ENCODE assay signal across 14 cellular contexts in the genomic region with DNA sequence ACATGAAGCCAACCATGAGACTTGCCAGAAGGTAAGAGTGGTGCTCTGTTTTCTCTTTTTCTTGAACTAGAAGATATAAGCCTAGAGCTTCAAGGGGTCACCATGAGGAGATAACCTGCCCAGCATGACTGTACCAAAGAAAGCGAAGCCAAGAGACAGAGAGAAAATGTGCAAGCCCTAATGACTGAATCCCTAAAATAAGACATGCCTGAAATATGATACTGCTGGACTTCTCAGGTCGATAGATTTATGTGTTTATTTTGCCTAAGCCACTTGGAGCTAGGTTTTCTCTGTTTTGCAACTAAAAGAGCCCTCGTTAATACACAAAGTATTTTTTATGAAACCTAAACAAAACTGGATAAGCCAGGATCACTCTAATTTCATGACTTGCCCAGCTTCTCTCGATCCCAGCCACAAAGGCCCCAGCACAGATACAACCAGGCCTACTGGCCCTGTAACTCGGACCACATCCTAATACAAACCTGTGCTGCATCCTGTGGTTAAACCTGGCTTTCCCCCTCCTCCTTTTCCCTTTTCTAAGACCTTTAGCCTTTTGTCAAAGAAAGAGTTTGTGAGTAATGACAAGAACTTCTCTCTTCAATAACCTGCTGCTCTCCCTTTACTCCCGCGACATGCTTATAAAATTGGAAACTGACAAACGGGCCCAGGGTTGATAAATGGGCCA.
DNase-seq lines count a peak whose midpoint lies in the region; ATAC-seq, FAIRE-seq and TF ChIP-seq lines count a peak whose summit lies in the region.
"Had no signal": no experiment of that assay in that cellular context is flagged by ENCODE, and none has a peak within 500 bp of the region (broad histone marks: within the 10 kb centered on the region; RNA-seq: fewer than 3 reads in every experiment).

No MANE protein-coding gene starts in this region.

- 55 to 61% (median 57%) methylated on average over 8 of the region's 8 CpGs for WGBS in stomach, 5 donors
- 69 to 70% methylated on average over 8 of the region's 8 CpGs for WGBS in tibial nerve, 2 donors

- H3K36me3 ChIP-seq in stomach (peaks cover 0 to 5% (median 0%) of the 10 kb centered on the region in 4 donors), tibial nerve (peaks cover 0 to 46% (median 0%) of the 10 kb centered on the region in 3 donors)

- DNase-seq in GM12892 (ENCODE audit: insufficient read length), result no peak
- DNase-seq in NCI-H146 (lab: John Stamatoyannopoulos, UW), result peak; percentile 55
- DNase-seq in fibroblast of villous mesenchyme (ENCODE audit: low read depth), result peak; percentile 96
- DNase-seq in stomach, result no peak
- no peak for DNase-seq in tibial nerve (ENCODE audit: low spot score in 2 of 2)
- no peak for DNase-seq in stimulated activated CD4-positive, alpha-beta T cell treated with anti-CD3 and anti-CD28 coated beads, Interleukin-1b, Interleukin-23, amount 100 ng/mL, for 48 hours
- no peak for DNase-seq in activated naive CD4-positive, alpha-beta T cell treated with anti-CD3 and anti-CD28 coated beads, Interleukin-2, amount 50 U/mL, for 72 hours (ENCODE audit: low spot score in 2 of 2)
- DNase-seq: CD4-positive, CD25-positive, alpha-beta regulatory T cell; erythroblast; NCI-H1436 treated with DMSO at 0.1 percent for 48 hours; SHP77 treated with DMSO at 0.1 percent for 48 hours; stimulated activated naive CD4-positive, alpha-beta T cell treated with Interleukin-2 at 50 U/mL for 16 hours had no signal

- H3K9me3 ChIP-seq in stomach, result peaks cover 0 to 39% (median 19%) of the 10 kb centered on the region in 4 donors
- peaks cover 0 to 35% (median 11%) of the 10 kb centered on the region in 4 donors for H3K9me3 ChIP-seq in tibial nerve

- peak; percentile 67 for FAIRE-seq in GM12892 (lab: Jason Lieb, UNC)
- FAIRE-seq: TTC549 had no signal

- no peak for TF ChIP-seq EP300 in stomach (IDR thresholded peaks at IDR 0.05)
- no peak for TF ChIP-seq EP300 in tibial nerve (IDR thresholded peaks at IDR 0.05)

- TF ChIP-seq POLR2A in GM12892 (IDR thresholded peaks at IDR 0.05; ENCODE audit: low read depth, low read length) (no peak), stomach (IDR thresholded peaks at IDR 0.05) (no peak), tibial nerve (IDR thresholded peaks at IDR 0.05) (no peak)

- intact Hi-C loops in stomach (cut with DNase I; ENCODE audit: low total_unique reads), result no loop called here

- peaks cover 25 to 36% of the 10 kb centered on the region in 2 donors for H3K9me3 Mint-ChIP-seq in activated naive CD4-positive, alpha-beta T cell treated with anti-CD3 and anti-CD28 coated beads, Interleukin-2, amount 50 U/mL, for 72 hours

- H3K27ac ChIP-seq in stomach, result peak overlapping the region in 4 of 5 donors; percentile 36 to 65 (median 56)
- peak overlapping the region in 2 of 4 donors; percentile 10 to 53 for H3K27ac ChIP-seq in tibial nerve

- H3K4me3 ChIP-seq in fibroblast of villous mesenchyme (ENCODE audit: low read depth, low read length) (no peak overlapping the region), stomach (no peak overlapping the region), tibial nerve (no peak overlapping the region)

- TF ChIP-seq CTCF in fibroblast of villous mesenchyme (IDR thresholded peaks at IDR 0.05; ENCODE audit: insufficient read depth, low read depth, low read length) (no peak), stomach (IDR thresholded peaks at IDR 0.05) (no peak), tibial nerve (IDR thresholded peaks at IDR 0.05) (no peak)

- peaks cover 0 to 19% (median 14%) of the 10 kb centered on the region in 4 donors for H3K4me1 ChIP-seq in stomach
- H3K4me1 ChIP-seq in tibial nerve, result peaks cover 0 to 10% (median 1%) of the 10 kb centered on the region in 4 donors

- H3K27me3 ChIP-seq in stomach, result no peaks in the 10 kb centered on the region
- no peaks in the 10 kb centered on the region for H3K27me3 ChIP-seq in tibial nerve

- no peak for ATAC-seq in GM18498 (IDR thresholded peaks at IDR 0.05; ENCODE audit: unreplicated experiment)
- ATAC-seq in activated naive CD4-positive, alpha-beta T cell treated with anti-CD3 and anti-CD28 coated beads, Interleukin-2, amount 50 U/mL, for 72 hours, result no peak

- H3K36me3 Mint-ChIP-seq in activated naive CD4-positive, alpha-beta T cell treated with anti-CD3 and anti-CD28 coated beads, Interleukin-2, amount 50 U/mL, for 72 hours, result peaks cover 14 to 15% of the 10 kb centered on the region in 2 donors
- H3K36me3 Mint-ChIP-seq: CD4-positive, CD25-positive, alpha-beta regulatory T cell had no signal

- H3K27ac Mint-ChIP-seq in activated naive CD4-positive, alpha-beta T cell treated with anti-CD3 and anti-CD28 coated beads, Interleukin-2, amount 50 U/mL, for 72 hours, result peak overlapping the region in 1 of 2 donors; percentile 63
- H3K27ac Mint-ChIP-seq: CD4-positive, CD25-positive, alpha-beta regulatory T cell had no signal

Comparison
In these comparisons a context has a peak if more than half of its experiments do, and no peak if none do; other contexts are left out.
1. DNase-seq: peak in NCI-H146 (single experiment) and fibroblast of villous mesenchyme (single experiment); none in GM12892 (single experiment), stomach (single experiment), tibial nerve (0 of 2), stimulated activated CD4-positive, alpha-beta T cell treated with anti-CD3 and anti-CD28 coated beads, Interleukin-1b, Interleukin-23, amount 100 ng/mL, for 48 hours (single experiment) and activated naive CD4-positive, alpha-beta T cell treated with anti-CD3 and anti-CD28 coated beads, Interleukin-2, amount 50 U/mL, for 72 hours (0 of 2).